Comparison of ENCODE assay signal across 28 cellular contexts in the genomic region with DNA sequence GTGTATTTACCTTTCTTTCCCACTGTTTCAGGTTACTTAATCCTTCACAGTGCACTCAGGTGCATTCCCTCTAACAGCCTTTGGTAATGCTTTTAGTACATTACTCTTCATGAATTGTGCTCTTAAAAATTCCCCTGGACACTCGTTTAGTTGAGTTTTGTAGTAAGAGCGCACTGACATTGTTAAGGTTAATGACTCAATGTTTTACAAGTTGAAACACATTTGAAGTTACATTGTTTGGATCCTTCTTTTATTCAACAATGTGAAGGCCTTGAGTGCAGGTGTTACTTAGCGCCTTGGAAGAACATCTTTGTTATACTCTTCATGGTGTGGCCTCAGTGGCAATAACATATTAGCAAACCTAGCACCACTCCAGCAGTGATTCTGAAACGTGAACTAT.
"Had no signal": no experiment of that assay in that cellular context is flagged by ENCODE, and none has a peak within 500 bp of the region (broad histone marks: within the 10 kb centered on the region; RNA-seq: fewer than 3 reads in every experiment).

No MANE protein-coding gene starts in this region.

- H3K27ac Mint-ChIP-seq: naive thymus-derived CD4-positive, alpha-beta T cell; nephron progenitor cell; progenitor cell of endocrine pancreas; stimulated activated naive CD8-positive, alpha-beta T cell treated with anti-CD3 and anti-CD28 coated beads, Interleukin-15, amount 100 ng/mL, for 72 hours had no signal

- H3K27me3 Mint-ChIP-seq: naive thymus-derived CD4-positive, alpha-beta T cell; progenitor cell of endocrine pancreas; stimulated activated naive CD8-positive, alpha-beta T cell treated with anti-CD3 and anti-CD28 coated beads, Interleukin-15, amount 100 ng/mL, for 72 hours had no signal

- H3K4me3 Mint-ChIP-seq: naive thymus-derived CD4-positive, alpha-beta T cell; nephron progenitor cell; stimulated activated naive CD8-positive, alpha-beta T cell treated with anti-CD3 and anti-CD28 coated beads, Interleukin-15, amount 100 ng/mL, for 72 hours had no signal

- H3K4me1 ChIP-seq: gastroesophageal sphincter, heart right ventricle, left lung, parathyroid adenoma, right lobe of liver, suprapubic skin, transverse colon, upper lobe of right lung, uterus had no signal

- H3K27ac ChIP-seq: coronary artery, gastroesophageal sphincter, heart right ventricle, left lung, parathyroid adenoma, right lobe of liver, suprapubic skin, transverse colon, upper lobe of right lung, uterus had no signal

- H3K4me1 Mint-ChIP-seq: naive thymus-derived CD4-positive, alpha-beta T cell; nephron progenitor cell; stimulated activated naive CD8-positive, alpha-beta T cell treated with anti-CD3 and anti-CD28 coated beads, Interleukin-15, amount 100 ng/mL, for 72 hours had no signal

- DNase-seq: dermis blood vessel endothelial cell; effector memory CD4-positive, alpha-beta T cell; foreskin fibroblast; heart right ventricle; hippocampal formation; left cardiac atrium; left lung; mesendoderm; midbrain; naive thymus-derived CD4-positive, alpha-beta T cell; nephron progenitor cell; right lobe of liver; small intestine; stimulated activated CD4-positive, alpha-beta T cell treated with anti-CD3 and anti-CD28 coated beads, Interleukin-1b, Interleukin-23, amount 100 ng/mL, for 48 hours; stimulated activated CD4-positive, alpha-beta T cell treated with anti-CD3 and anti-CD28 coated beads, Interleukin-4, amount 100 ng/mL, for 1 hour; stimulated activated CD8-positive, alpha-beta memory T cell treated with anti-CD3 and anti-CD28 coated beads, Interleukin-4, amount 100 ng/mL, for 48 hours; stimulated activated naive CD4-positive, alpha-beta T cell; stimulated activated naive CD8-positive, alpha-beta T cell treated with anti-CD3 and anti-CD28 coated beads, Interleukin-15, amount 100 ng/mL, for 72 hours; transverse colon; upper lobe of right lung; uterus had no signal

- H3K36me3 Mint-ChIP-seq: naive thymus-derived CD4-positive, alpha-beta T cell had no signal

- H3K36me3 ChIP-seq: gastroesophageal sphincter, heart right ventricle, left lung, right lobe of liver, suprapubic skin, transverse colon, upper lobe of right lung, uterus had no signal

- H3K4me3 ChIP-seq: coronary artery, gastroesophageal sphincter, heart right ventricle, left lung, right lobe of liver, suprapubic skin, transverse colon, upper lobe of right lung, uterus had no signal

- ATAC-seq: gastroesophageal sphincter; heart right ventricle; left cardiac atrium; left lung; naive thymus-derived CD4-positive, alpha-beta T cell; right lobe of liver; stimulated activated naive CD8-positive, alpha-beta T cell treated with anti-CD3 and anti-CD28 coated beads, Interleukin-15, amount 100 ng/mL, for 72 hours; upper lobe of right lung had no signal

- FAIRE-seq: endothelial cell of umbilical vein, islet of Langerhans, small intestine had no signal

- H3K27me3 ChIP-seq: gastroesophageal sphincter, heart right ventricle, left lung, right lobe of liver, suprapubic skin, transverse colon, upper lobe of right lung, uterus had no signal
